Comparison of ENCODE assay signal across 18 cellular contexts in the genomic region with DNA sequence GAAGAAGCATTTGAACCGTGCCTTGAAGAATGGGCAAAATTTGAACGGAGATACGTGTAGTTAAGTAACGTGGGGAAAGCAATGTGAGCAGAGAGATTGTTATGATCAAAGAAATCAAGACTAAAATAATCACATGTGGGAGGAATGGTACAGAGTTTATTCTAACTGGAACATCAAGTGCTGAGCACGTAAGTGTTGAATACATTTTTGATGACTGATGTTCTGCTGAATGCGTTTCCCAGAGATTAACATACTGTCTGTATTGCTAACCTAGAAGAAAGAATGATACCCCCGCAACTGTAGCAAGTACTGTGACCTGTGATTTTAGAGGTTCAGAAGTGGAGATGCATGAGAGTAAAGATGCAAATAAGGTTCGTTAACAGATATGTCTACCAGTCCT.
"Had no signal": no experiment of that assay in that cellular context is flagged by ENCODE, and none has a peak within 500 bp of the region (broad histone marks: within the 10 kb centered on the region; RNA-seq: fewer than 3 reads in every experiment).

No MANE protein-coding gene starts in this region.

- DNase-seq: effector memory CD8-positive, alpha-beta T cell; gastrocnemius medialis; heart left ventricle; left cardiac atrium; mesenchymal stem cell; mucosa of descending colon; naive thymus-derived CD8-positive, alpha-beta T cell; nephron progenitor cell; ovary; psoas muscle; right lobe of liver; stimulated activated CD4-positive, alpha-beta T cell treated with anti-CD3 and anti-CD28 coated beads, Interleukin-12 subunit alpha, Interleukin-12 subunit beta, amount 100 ng/mL, for 4 hours; stimulated activated CD4-positive, alpha-beta T cell treated with anti-CD3 and anti-CD28 coated beads, Interleukin-1b, Interleukin-23, amount 100 ng/mL, for 48 hours; stimulated activated CD4-positive, alpha-beta T cell treated with anti-CD3 and anti-CD28 coated beads, Interleukin-4, amount 100 ng/mL, for 1 hour; stimulated activated CD8-positive, alpha-beta memory T cell treated with anti-CD3 and anti-CD28 coated beads, Interleukin-4, amount 100 ng/mL, for 48 hours; stimulated activated naive CD4-positive, alpha-beta T cell; stomach; substantia nigra had no signal
